20 cellular contexts compared by ENCODE assay signal in the genomic region with DNA sequence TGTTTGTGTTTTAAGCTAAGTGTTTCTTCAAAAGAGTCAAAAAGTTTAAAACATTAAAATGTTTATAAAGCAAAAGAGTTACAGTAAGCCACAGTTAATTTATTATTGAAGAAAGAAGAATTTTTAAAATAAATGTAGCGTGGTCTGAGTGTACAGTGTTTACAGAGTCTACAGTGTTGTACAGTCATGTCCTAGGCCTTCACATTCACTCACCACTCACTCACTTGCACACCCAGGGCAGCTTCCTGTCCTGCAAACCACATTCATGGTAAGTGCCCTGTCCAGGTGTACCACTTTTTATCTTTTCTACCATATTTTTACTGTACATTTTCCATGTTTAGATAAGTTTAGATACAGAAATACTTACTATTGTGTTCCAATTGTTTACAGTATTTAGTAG.
A peak's percentile ranks its signal among the peaks of the same experiment; 100 is the strongest.
DNase-seq lines count a peak whose midpoint lies in the region; ATAC-seq and TF ChIP-seq lines count a peak whose summit lies in the region.
"Had no signal": no experiment of that assay in that cellular context is flagged by ENCODE, and none has a peak within 500 bp of the region (broad histone marks: within the 10 kb centered on the region; RNA-seq: fewer than 3 reads in every experiment).

No MANE protein-coding gene starts in this region.

- H3K36me3 ChIP-seq in PC-3 (ENCODE audit: low read depth, low read length), result no peaks in the 10 kb centered on the region
- H3K36me3 ChIP-seq: BE2C had no signal

- CTCF ChIA-PET in PC-3 (lab: Charles Lee), result no interaction called here

- no peaks in the 10 kb centered on the region for H3K9me3 ChIP-seq in PC-3 (ENCODE audit: low read length)
- H3K9me3 ChIP-seq: BE2C had no signal

- H3K27me3 ChIP-seq in PC-3 (ENCODE audit: low read length), result no peaks in the 10 kb centered on the region
- H3K27me3 ChIP-seq: BE2C had no signal

- BruUV-seq in PC-3 (replicated peaks; lab: Mats Ljungman, UMichigan), result no TSS peak

- H3K27ac ChIP-seq in PC-3 (ENCODE audit: low read length), result no peak overlapping the region

- no peaks in the 10 kb centered on the region for H3K9me2 ChIP-seq in PC-3 (replicated peaks; ENCODE audit: low read length)

- peaks cover 6% of the 10 kb centered on the region; the same call in 1 of the 2 replicates for H3K4me1 ChIP-seq in PC-3 (ENCODE audit: insufficient read depth, low read length)
- H3K4me1 ChIP-seq: BE2C had no signal

- no peak overlapping the region for H3K9ac ChIP-seq in PC-3 (ENCODE audit: low read length)

- intact Hi-C loops in PC-3 (cut with micrococcal nuclease), result no loop called here

- H3K4me3 ChIP-seq in PC-3 (ENCODE audit: low read length) (no peak overlapping the region), epithelial cell of esophagus (ENCODE audit: low read length) (no peak overlapping the region)

- H3K4me2 ChIP-seq in PC-3 (ENCODE audit: low read length), result no peak overlapping the region

- H4K20me1 ChIP-seq in PC-3 (ENCODE audit: low read length), result no peaks in the 10 kb centered on the region

- TF ChIP-seq CTCF in PC-3 (conservative IDR thresholded peaks at IDR 0.05; ENCODE audit: low read depth, low read length) (no peak), epithelial cell of esophagus (IDR thresholded peaks at IDR 0.05; ENCODE audit: insufficient read depth, low read depth, low read length, missing control alignments) (no peak)

- POLR2A ChIA-PET in PC-3 (lab: Charles Lee; ENCODE audit: unreplicated experiment), result no interaction called here

- DNase-seq in HT1080 (ENCODE audit: low read depth), result peak; percentile 44
- DNase-seq in PC-3, result peak; percentile 64
- peak; percentile 38 for DNase-seq in epithelial cell of esophagus (ENCODE audit: low read depth)
- DNase-seq in kidney tubule cell (ENCODE audit: low spot score), result peak; percentile 56
- DNase-seq in HPDE6-E6E7 (ENCODE audit: extremely low spot score), result no peak
- DNase-seq in activated T-cell treated with anti-CD3 and anti-CD28 coated beads, Interleukin-2, amount 50 U/mL, for 1 hour, result no peak
- no peak for DNase-seq in AML-193 (lab: John Stamatoyannopoulos, UW)
- DNase-seq: BE2C; C1 segment of cervical spinal cord; CD4-positive, CD25-positive, alpha-beta regulatory T cell; CD8-positive, alpha-beta memory T cell; COR-L47; DMS 273 treated with DMSO at 0.1 percent for 48 hours; DMS53; GDM1; GOT3; H7; HFFc6; KBM-7 had no signal

- ATAC-seq in PC-3, result peak; percentile 87
- ATAC-seq: HCT116 had no signal

- H3K79me2 ChIP-seq in PC-3 (ENCODE audit: low read length), result no peaks in the 10 kb centered on the region

- no peaks in the 10 kb centered on the region for H3F3A ChIP-seq in PC-3 (ENCODE audit: low read length, unreplicated experiment)

- H2AFZ ChIP-seq in PC-3 (ENCODE audit: low read length), result no peak overlapping the region

Comparison
In these comparisons a context has a peak if more than half of its experiments do, and no peak if none do; other contexts are left out.
1. DNase-seq: peak in HT1080 (single experiment), PC-3 (single experiment), epithelial cell of esophagus (single experiment) and kidney tubule cell (single experiment); none in HPDE6-E6E7 (single experiment), activated T-cell treated with anti-CD3 and anti-CD28 coated beads, Interleukin-2, amount 50 U/mL, for 1 hour (single experiment) and AML-193 (0 of 2).